ENCODE assay signal across 23 cellular contexts in genomic region chr10:9016930-9017329, GRCh38.
"Had no signal": no experiment of that assay in that cellular context is flagged by ENCODE, and none has a peak within 500 bp of the region (broad histone marks: within the 10 kb centered on the region; RNA-seq: fewer than 3 reads in every experiment).

No MANE protein-coding gene starts in this region.

- H3K4me1 Mint-ChIP-seq: naive B cell, neural crest cell had no signal

- H3K36me3 Mint-ChIP-seq: naive B cell had no signal

- H3K36me3 ChIP-seq: brain microvascular endothelial cell, gastrocnemius medialis, prostate gland, right atrium auricular region, suprapubic skin, transverse colon, uterus had no signal

- H3K9ac ChIP-seq: SK-N-SH had no signal

- H3K27ac ChIP-seq: brain microvascular endothelial cell, coronary artery, gastrocnemius medialis, prostate gland, right atrium auricular region, suprapubic skin, transverse colon, uterus had no signal

- DNase-seq: activated CD4-positive, alpha-beta T cell treated with anti-CD3 and anti-CD28 coated beads, Interleukin-2, amount 50 U/mL, for 1 hour; activated naive CD4-positive, alpha-beta T cell treated with Interleukin-2 at 50 U/mL for 16 hours; aorta; brain microvascular endothelial cell; gastrocnemius medialis; head of caudate nucleus; kidney; mucosa of descending colon; naive B cell; SK-N-SH; stimulated activated CD4-positive, alpha-beta T cell treated with anti-CD3 and anti-CD28 coated beads, Interleukin-12 subunit alpha, Interleukin-12 subunit beta, amount 100 ng/mL, for 4 hours; stimulated activated CD4-positive, alpha-beta T cell treated with anti-CD3 and anti-CD28 coated beads, Interleukin-2, amount 100 ng/mL, for 24 hours; stimulated activated naive CD8-positive, alpha-beta T cell treated with anti-CD3 and anti-CD28 coated beads, Interleukin-15, amount 100 ng/mL, for 72 hours; T1000; transverse colon; uterus had no signal

- H3K9me3 ChIP-seq: gastrocnemius medialis, mucosa of descending colon, prostate gland, right atrium auricular region, SK-N-SH, suprapubic skin, transverse colon, uterus had no signal

- H3K27ac Mint-ChIP-seq: activated T-helper 1 cell treated with anti-CD3 and anti-CD28 coated beads, Interleukin-12 subunit alpha, Interleukin-12 subunit beta, Interleukin-2, Interleukin-4 antibody, amounts not matched to agents 30 ng/mL and 10 ng/mL and 1 ng/mL, durations not matched to agents 14 hours and 24 hours and 36 hours; naive B cell; stimulated activated naive CD8-positive, alpha-beta T cell treated with anti-CD3 and anti-CD28 coated beads, Interleukin-15, amount 100 ng/mL, for 72 hours had no signal

- H3K9me3 Mint-ChIP-seq: activated T-helper 1 cell treated with anti-CD3 and anti-CD28 coated beads, Interleukin-12 subunit alpha, Interleukin-12 subunit beta, Interleukin-2, Interleukin-4 antibody, amounts not matched to agents 30 ng/mL and 10 ng/mL and 1 ng/mL, durations not matched to agents 14 hours and 24 hours and 36 hours; neural crest cell had no signal

- H3K4me3 ChIP-seq: coronary artery, gastrocnemius medialis, mucosa of descending colon, prostate gland, right atrium auricular region, suprapubic skin, transverse colon, uterus had no signal

- H3K4me1 ChIP-seq: gastrocnemius medialis, prostate gland, right atrium auricular region, suprapubic skin, transverse colon, uterus had no signal

- ATAC-seq: gastrocnemius medialis; left lobe of liver; mucosa of descending colon; stimulated activated naive CD8-positive, alpha-beta T cell treated with anti-CD3 and anti-CD28 coated beads, Interleukin-15, amount 100 ng/mL, for 72 hours had no signal

- H3K4me3 Mint-ChIP-seq: activated T-helper 1 cell treated with anti-CD3 and anti-CD28 coated beads, Interleukin-12 subunit alpha, Interleukin-12 subunit beta, Interleukin-2, Interleukin-4 antibody, amounts not matched to agents 30 ng/mL and 10 ng/mL and 1 ng/mL, durations not matched to agents 14 hours and 24 hours and 36 hours; naive B cell; neural crest cell; stimulated activated naive CD8-positive, alpha-beta T cell treated with anti-CD3 and anti-CD28 coated beads, Interleukin-15, amount 100 ng/mL, for 72 hours had no signal

- H3K27me3 ChIP-seq: brain microvascular endothelial cell, gastrocnemius medialis, right atrium auricular region, transverse colon, uterus had no signal

- H3K4me2 ChIP-seq: SK-N-SH had no signal
